ENCODE assay signal across 13 cellular contexts in genomic region chr6:125953502-125953875, GRCh38. TPM values are rescaled to one million over a fixed set of nuclear protein-coding genes. Genes with fewer than 3 reads are reported as not detected.
DNase-seq lines count a peak whose midpoint lies in the region; ATAC-seq and TF ChIP-seq lines count a peak whose summit lies in the region.
"Had no signal": no experiment of that assay in that cellular context is flagged by ENCODE, and none has a peak within 500 bp of the region (broad histone marks: within the 10 kb centered on the region; RNA-seq: fewer than 3 reads in every experiment).

No MANE protein-coding gene starts in this region.

- CTCF ChIA-PET in Panc1 (lab: Charles Lee): interaction anchor here (0.7 to 2.9 kb wide), 4 partner anchors 162 to 623 kb away, joined by 3 to 12 read pairs (median 6); partner anchors contain the start of gene NCOA7

- no peak overlapping the region for H2AFZ ChIP-seq in hepatocyte

- peaks cover 10% of the 10 kb centered on the region for H3K79me2 ChIP-seq in hepatocyte

- TF ChIP-seq CTCF in C4-2B (conservative IDR thresholded peaks at IDR 0.05) (peak; percentile 27), Panc1 (IDR thresholded peaks at IDR 0.05) (peak; percentile 47; the same call in 1 of the 2 replicates), hepatocyte (IDR thresholded peaks at IDR 0.05; ENCODE audit: poor library complexity) (peak; percentile 59)

- H3K4me1 ChIP-seq in Panc1 (ENCODE audit: control insufficient read depth, insufficient read depth, low read length) (peaks cover 20% of the 10 kb centered on the region), hepatocyte (ENCODE audit: insufficient read depth) (peaks cover 5% of the 10 kb centered on the region)

- H3K4me3 ChIP-seq in Panc1 (ENCODE audit: low read depth in 2 of 2, low read length in 2 of 2) (no peak overlapping the region), hepatocyte (no peak overlapping the region)
- H3K4me3 ChIP-seq: left ventricle myocardium inferior, SJCRH30 had no signal

- DNase-seq in HT-29 (ENCODE audit: low spot score) (peak; percentile 74), Panc1 (ENCODE audit: low read depth, low spot score) (no peak), hepatocyte (ENCODE audit: low spot score) (peak; percentile 83), kidney glomerular epithelial cell (lab: John Stamatoyannopoulos, UW) (no peak), HuH-7.5 (ENCODE audit: low spot score) (no peak), KBM-7 (no peak)
- DNase-seq: activated T-cell treated with anti-CD3 and anti-CD28 coated beads, Interleukin-2, amount 50 U/mL, for 24 hours; DMS153; effector CD4-positive, alpha-beta T cell; left ventricle myocardium inferior had no signal

- H3K27ac ChIP-seq in C4-2B (no peak overlapping the region), Panc1 (ENCODE audit: low read length) (no peak overlapping the region), hepatocyte (no peak overlapping the region)
- H3K27ac ChIP-seq: left ventricle myocardium inferior, SJCRH30 had no signal

- H4K20me1 ChIP-seq in hepatocyte (ENCODE audit: insufficient read depth, poor library complexity, severe bottlenecking): no peaks in the 10 kb centered on the region

- H3K27me3 ChIP-seq in Panc1 (ENCODE audit: control insufficient read depth, insufficient read depth, low read length): no peaks in the 10 kb centered on the region
- H3K27me3 ChIP-seq in hepatocyte: no peaks in the 10 kb centered on the region
- H3K27me3 ChIP-seq: SJCRH30 had no signal

- H3K9me2 ChIP-seq in hepatocyte (replicated peaks; ENCODE audit: insufficient read depth): no peaks in the 10 kb centered on the region

- POLR2A ChIA-PET in Panc1 (lab: Charles Lee): no interaction called here

- H3K36me3 ChIP-seq in Panc1 (ENCODE audit: control insufficient read depth, insufficient read depth, low read length): no peaks in the 10 kb centered on the region
- H3K36me3 ChIP-seq in hepatocyte (replicated peaks; ENCODE audit: insufficient read depth, low read depth): no peaks in the 10 kb centered on the region
- H3K36me3 ChIP-seq: left ventricle myocardium inferior, SJCRH30 had no signal

- in situ Hi-C loops in Panc1 (cut with HindIII; ENCODE audit: low pct_unique_long_range_greater_than_20kb, low sequenced_read_pairs): no loop called here
- in situ Hi-C loops in KBM-7 (cut with MboI; ENCODE audit: low pct_unique_long_range_greater_than_20kb, low sequenced_read_pairs): no loop called here

- 32% methylated on average over 11 of the region's 11 CpGs for WGBS in hepatocyte (ENCODE audit: low lambda C conversion rate, missing lambda C conversion rate)

- H3K4me2 ChIP-seq in hepatocyte: peak overlapping the region; percentile 64

- ATAC-seq in Panc1 (no peak), GM18873 (IDR thresholded peaks at IDR 0.05; ENCODE audit: low FRiP score, unreplicated experiment) (no peak)

- BruUV-seq in Panc1 (replicated peaks; lab: Mats Ljungman, UMichigan): no TSS peak

- intact Hi-C loops in Panc1 (cut with micrococcal nuclease; ENCODE audit: unreplicated experiment): loop anchor here (2.0 kb wide), 1 partner anchor 95 kb away; no protein-coding TSS in a partner anchor

- no peaks in the 10 kb centered on the region for H3K9me3 ChIP-seq in Panc1 (ENCODE audit: control insufficient read depth, insufficient read depth, low read depth, low read length)
- no peaks in the 10 kb centered on the region for H3K9me3 ChIP-seq in hepatocyte (ENCODE audit: low read depth)
- H3K9me3 ChIP-seq: left ventricle myocardium inferior, SJCRH30 had no signal

RNA-seq across cellular contexts. Expression of gene HINT3, which starts 3.1 kb away (rescaled TPM):
- 7.1 and 8.9 TPM in 2 replicates for total RNA-seq in HT-29 (2014; rRNA removed; shearing (Covaris generic))
- total RNA-seq in Panc1 (2021; ENCODE audit: unreplicated experiment): 11.5 TPM
- polyA plus RNA-seq in Panc1 (2012; ENCODE audit: insufficient read length): 8.8 TPM
- 28.0 and 32.9 TPM in 2 replicates for total RNA-seq in hepatocyte
- polyA plus RNA-seq in hepatocyte: 12.0 and 15.4 TPM in 2 replicates

RNA-seq across cellular contexts. Expression of gene TRMT11, which starts 32.9 kb away (rescaled TPM):
- total RNA-seq in HT-29 (2014; rRNA removed; shearing (Covaris generic)): 13.8 and 16.6 TPM in 2 replicates
- total RNA-seq in Panc1 (2021; ENCODE audit: unreplicated experiment): 34.3 TPM
- polyA plus RNA-seq in Panc1 (2012; ENCODE audit: insufficient read length): 13.4 TPM
- 20.7 and 27.6 TPM in 2 replicates for total RNA-seq in hepatocyte
- 14.8 and 18.6 TPM in 2 replicates for polyA plus RNA-seq in hepatocyte

Comparison
In these comparisons a context has a peak if more than half of its experiments do, and no peak if none do; other contexts are left out.
1. DNase-seq: peak in HT-29 (single experiment) and hepatocyte (single experiment); none in Panc1 (single experiment), kidney glomerular epithelial cell (single experiment), HuH-7.5 (single experiment) and KBM-7 (single experiment).
2. Peak in every context shown above with its lines, with median percentiles within 50 percentile points of each other: CTCF ChIP-seq.